Comparison of ENCODE assay signal across 8 cellular contexts in the genomic region with DNA sequence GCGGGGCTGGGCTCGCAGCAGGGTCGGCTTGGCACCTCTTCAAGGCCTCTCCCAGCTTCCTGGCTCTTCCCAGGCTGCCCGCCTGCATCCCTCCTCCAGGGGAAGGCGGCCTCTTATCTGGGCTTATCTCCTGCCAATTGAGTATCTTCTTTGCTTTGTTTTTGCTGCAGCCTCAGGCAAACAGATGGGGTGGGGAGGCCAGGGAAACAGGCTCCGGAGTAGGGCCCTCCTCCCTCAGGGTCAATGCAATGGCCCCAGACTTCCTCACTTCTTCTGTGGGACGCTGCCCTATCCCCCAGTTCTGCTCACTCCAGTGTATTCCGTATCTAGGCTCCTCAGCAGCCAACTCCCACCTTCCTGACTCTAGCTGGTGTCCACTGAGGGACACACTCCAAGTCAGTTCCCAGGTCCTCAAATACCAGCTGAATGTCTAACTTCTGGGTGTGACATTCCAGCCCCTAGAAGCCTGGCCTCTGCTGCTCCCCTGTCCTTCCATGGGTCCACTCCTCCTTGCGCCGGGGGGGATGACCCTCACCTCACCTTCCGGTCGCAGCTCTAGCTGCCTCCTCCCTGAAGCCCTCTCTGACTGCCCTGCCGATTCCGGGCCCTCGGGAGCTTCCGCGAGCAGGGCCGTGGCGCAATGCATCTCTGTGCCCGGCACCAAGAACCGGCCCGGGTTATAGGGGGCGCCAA. TPM values are rescaled to one million over a fixed set of nuclear protein-coding genes. Genes with fewer than 3 reads are reported as not detected.
A peak's percentile ranks its signal among the peaks of the same experiment; 100 is the strongest.
DNase-seq lines count a peak whose midpoint lies in the region; ATAC-seq, FAIRE-seq and TF ChIP-seq lines count a peak whose summit lies in the region.

No MANE protein-coding gene starts in this region.

- H3K9me3 Mint-ChIP-seq in Calu3 (ENCODE audit: low read depth, unreplicated experiment): no peaks in the 10 kb centered on the region
- no peaks in the 10 kb centered on the region for H3K9me3 Mint-ChIP-seq in T-helper 2 cell treated with Interferon-gamma antibody and Interleukin-4, amounts not matched to agents 5 μg/mL and 100 μg/mL, for 36 hours

- H2BK5ac ChIP-seq in H1 (ENCODE audit: low read depth, low read length): peak overlapping the region; percentile 81; the same call in 1 of the 2 replicates

- 0 out of 4 replicates have a peak, but pooled peaks cover 0 to 4% of the 10 kb centered on the region in 2 experiments for H3K79me2 ChIP-seq in H1 (ENCODE audit: control insufficient read depth in 1 of 2, insufficient read depth in 2 of 2, low read length in 2 of 2)

- H2BK12ac ChIP-seq in H1 (ENCODE audit: low read depth, low read length): no peak overlapping the region

- no peak for TF ChIP-seq CTCF in Calu3 (IDR thresholded peaks at IDR 0.05; ENCODE audit: unreplicated experiment)
- no peak for TF ChIP-seq CTCF in H1 (IDR thresholded peaks at IDR 0.05; ENCODE audit: control extremely low read depth in 1 of 3, insufficient read depth in 1 of 3, low read depth in 1 of 3, low read length in 3 of 3)

- H3K4ac ChIP-seq in H1 (replicated peaks; ENCODE audit: insufficient read length, low read depth, low read length): peak overlapping the region; percentile 19

- H2BK20ac ChIP-seq in H1 (ENCODE audit: low read length): no peak overlapping the region

- H2AFZ ChIP-seq in H1 (ENCODE audit: low read length): no peak overlapping the region

- no peak overlapping the region for H2AK5ac ChIP-seq in H1 (ENCODE audit: low read depth, low read length)

- peak; percentile 56 for DNase-seq in Calu3
- DNase-seq in T-helper 2 cell treated with Interferon-gamma antibody and Interleukin-4, amounts not matched to agents 5 μg/mL and 100 μg/mL, for 36 hours (ENCODE audit: low spot score): peak; percentile 58
- peak in 1 of 2 experiments; percentile 76 for DNase-seq in H1 (ENCODE audit: low read depth in 1 of 2, low spot score in 2 of 2)
- DNase-seq in middle frontal gyrus (ENCODE audit: extremely low spot score, low spot score): peak; percentile 7

- H3K4me2 ChIP-seq in H1 (ENCODE audit: insufficient read depth in 1 of 2, low read depth in 2 of 2, low read length in 2 of 2): peak overlapping the region; percentile 80 to 86

- H3K9ac ChIP-seq in HUES64 (ENCODE audit: low read depth, low read length) (peak overlapping the region; percentile 85), H1 (replicated peaks in 1 of 4; ENCODE audit: extremely low read depth in 1 of 4, low read depth in 3 of 4, low read length in 3 of 4) (peak overlapping the region; percentile 41 to 88 (median 73); a peak in 6 of 7 replicates)

- peaks cover 18% of the 10 kb centered on the region for H3K4me1 Mint-ChIP-seq in Calu3 (ENCODE audit: low read depth, unreplicated experiment)
- peaks cover 24% of the 10 kb centered on the region for H3K4me1 Mint-ChIP-seq in T-helper 2 cell treated with Interferon-gamma antibody and Interleukin-4, amounts not matched to agents 5 μg/mL and 100 μg/mL, for 36 hours (ENCODE audit: low read depth)

- peak overlapping the region; percentile 79 for H4K8ac ChIP-seq in H1 (ENCODE audit: extremely low read depth, insufficient read depth, low read length)

- peak overlapping the region; percentile 20; the same call in 1 of the 2 replicates for H2BK15ac ChIP-seq in H1 (ENCODE audit: low read length)

- H3K36me3 Mint-ChIP-seq in Calu3 (ENCODE audit: insufficient read depth, unreplicated experiment): peaks cover 60% of the 10 kb centered on the region
- H3K36me3 Mint-ChIP-seq in T-helper 2 cell treated with Interferon-gamma antibody and Interleukin-4, amounts not matched to agents 5 μg/mL and 100 μg/mL, for 36 hours (ENCODE audit: low read depth): peaks cover 7% of the 10 kb centered on the region

- no peak for TF ChIP-seq EP300 in H1 (IDR thresholded peaks at IDR 0.05; ENCODE audit: borderline replicate concordance in 1 of 2, low read depth in 2 of 2, low read length in 2 of 2)

- peak overlapping the region; percentile 94 for H3K4me3 Mint-ChIP-seq in Calu3 (ENCODE audit: low read depth, unreplicated experiment)
- peak overlapping the region; percentile 96 for H3K4me3 Mint-ChIP-seq in T-helper 2 cell treated with Interferon-gamma antibody and Interleukin-4, amounts not matched to agents 5 μg/mL and 100 μg/mL, for 36 hours

- peak overlapping the region; percentile 52 for H3K18ac ChIP-seq in H1 (ENCODE audit: extremely low read depth, low read length)

- CTCF ChIA-PET in Calu3 (lab: Charles Lee) (interaction anchor here (0.5 to 1.4 kb wide), 6 partner anchors 8 to 86 kb away, joined by 3 to 7 read pairs (median 4); partner anchors contain the start of genes ESRRA and FKBP2), H1 (lab: Charles Lee; ENCODE audit: partially characterized antibody) (interaction anchor here (0.9 to 13.7 kb wide), 12 partner anchors 13 to 84 kb away, joined by 3 to 168 read pairs (median 6); partner anchors contain the start of genes BAD, CATSPERZ, ESRRA and PLCB3)

- H3K23ac ChIP-seq in H1 (ENCODE audit: insufficient read length): no peak overlapping the region

- FAIRE-seq in H1 (lab: Jason Lieb, UNC): no peak

- H3K9me3 ChIP-seq in HUES64 (ENCODE audit: insufficient read depth, low read depth, low read length) (no peaks in the 10 kb centered on the region), H1 (ENCODE audit: insufficient read depth in 2 of 2, low read depth in 1 of 2, low read length in 1 of 2) (no peaks in the 10 kb centered on the region)

- ATAC-seq in GM19455 (IDR thresholded peaks at IDR 0.05; ENCODE audit: unreplicated experiment) (peak; percentile 13), HG03469 (IDR thresholded peaks at IDR 0.05; ENCODE audit: unreplicated experiment) (no peak)

- no peak overlapping the region for H2BK120ac ChIP-seq in H1 (replicated peaks; ENCODE audit: low read depth, low read length)

- peak overlapping the region; percentile 97 for H3K27ac Mint-ChIP-seq in Calu3 (ENCODE audit: unreplicated experiment)
- peak overlapping the region; percentile 96 for H3K27ac Mint-ChIP-seq in T-helper 2 cell treated with Interferon-gamma antibody and Interleukin-4, amounts not matched to agents 5 μg/mL and 100 μg/mL, for 36 hours

- no TSS peak for BruUV-seq in Calu3 (replicated peaks; lab: Mats Ljungman, UMichigan)

- peaks cover 4 to 5% of the 10 kb centered on the region in 2 experiments for H4K20me1 ChIP-seq in H1 (replicated peaks in 1 of 2; ENCODE audit: control insufficient read depth in 1 of 2, insufficient read depth in 2 of 2, low read length in 2 of 2)

- H3K56ac ChIP-seq in H1 (replicated peaks; ENCODE audit: insufficient read length, low read depth, low read length): peak overlapping the region; percentile 17

- TF ChIP-seq RAD21 in H1 (IDR thresholded peaks at IDR 0.05 in 1 of 2, conservative IDR thresholded peaks at IDR 0.05 in 1 of 2; ENCODE audit: low read depth in 2 of 2, low read length in 2 of 2): no peak

- H3K27ac ChIP-seq in HUES64 (ENCODE audit: low read depth, low read length) (peak overlapping the region; percentile 95), H1 (ENCODE audit: low read depth, low read length) (peak overlapping the region; percentile 13; the same call in 1 of the 2 replicates), temporal lobe (ENCODE audit: low read depth, low read length) (peak overlapping the region; percentile 93)

- TF ChIP-seq POLR2A in H1 (IDR thresholded peaks at IDR 0.05; ENCODE audit: control extremely low read depth in 1 of 2, low read depth in 2 of 2, low read length in 2 of 2): no peak

- H3K27me3 ChIP-seq in HUES64 (ENCODE audit: insufficient read depth, low read length) (no peaks in the 10 kb centered on the region), H1 (replicated peaks in 1 of 4; ENCODE audit: control insufficient read depth in 3 of 4, extremely low read depth in 1 of 4, insufficient read depth in 3 of 4, low read length in 3 of 4) (no peaks in the 10 kb centered on the region)

- intact Hi-C loops in Calu3 (cut with micrococcal nuclease; ENCODE audit: unreplicated experiment): no loop called here

- POLR2A ChIA-PET in H1 (lab: Charles Lee; ENCODE audit: partially characterized antibody): interaction anchor here (0.7 to 11.9 kb wide), 19 partner anchors 12 to 1418 kb away, joined by 3 to 352 read pairs (median 7); partner anchors contain the start of genes BAD, ESRRA, FERMT3 and FKBP2

- peaks cover 28% of the 10 kb centered on the region for H3K36me3 ChIP-seq in HUES64 (ENCODE audit: insufficient read depth, low read length)
- peaks cover 9 to 26% (median 15%) of the 10 kb centered on the region in 4 experiments for H3K36me3 ChIP-seq in H1 (ENCODE audit: control insufficient read depth in 2 of 4, insufficient read depth in 4 of 4, low read length in 3 of 4)

- peak overlapping the region; percentile 90 for H4K5ac ChIP-seq in H1 (ENCODE audit: insufficient read length, low read depth, low read length)

- H4K91ac ChIP-seq in H1 (replicated peaks; ENCODE audit: insufficient read length, low read length): no peak overlapping the region

- no peaks in the 10 kb centered on the region for H3K27me3 Mint-ChIP-seq in Calu3 (ENCODE audit: unreplicated experiment)
- H3K27me3 Mint-ChIP-seq in T-helper 2 cell treated with Interferon-gamma antibody and Interleukin-4, amounts not matched to agents 5 μg/mL and 100 μg/mL, for 36 hours (ENCODE audit: low read depth): no peaks in the 10 kb centered on the region

- H3K14ac ChIP-seq in H1 (ENCODE audit: insufficient read length): no peak overlapping the region

- H3K4me1 ChIP-seq in HUES64 (ENCODE audit: insufficient read depth, low read length) (peaks cover 7% of the 10 kb centered on the region; the same call in 1 of the 2 replicates), H1 (replicated peaks in 1 of 4; ENCODE audit: control insufficient read depth in 3 of 4, insufficient read depth in 4 of 4, low read length in 3 of 4) (peaks cover 0 to 11% (median 5%) of the 10 kb centered on the region in 4 experiments; a peak in 5 of 7 replicates)

- 21% methylated on average over 23 of the region's 23 CpGs for WGBS in HUES64
- WGBS in H1 (ENCODE audit: extremely low coverage in 1 of 2, insufficient coverage in 1 of 2, insufficient read length in 1 of 2, insufficient replicate concordance in 2 of 2, low coverage in 1 of 2, low lambda C conversion rate in 2 of 2, missing lambda C conversion rate in 1 of 2), 2 experiments: 47% methylated on average over 11 of the region's 23 CpGs; no CpG with 5 or more reads in 1 of the 2 experiments

- H3K79me1 ChIP-seq in H1 (ENCODE audit: low read depth, low read length): no peaks in the 10 kb centered on the region; the same call in 1 of the 2 replicates

- H3K4me3 ChIP-seq in HUES64 (ENCODE audit: low read length) (peak overlapping the region; percentile 86), H1 (ENCODE audit: extremely low read depth in 1 of 4, insufficient read depth in 2 of 4, low read depth in 3 of 4, low read length in 4 of 4) (peak overlapping the region; percentile 70 to 82 (median 80))

- peaks cover 4% of the 10 kb centered on the region for H3K23me2 ChIP-seq in H1 (ENCODE audit: low read depth, low read length)

RNA-seq across cellular contexts. Expression of gene BAD, which starts 15.6 kb away (rescaled TPM):
- total RNA-seq in Calu3 (2022) (30.2 and 33.6 TPM in 2 replicates), temporal lobe (35.9 TPM)
- polyA plus RNA-seq in HUES64 (2013, experiment 1 of 2): 22.6 TPM
- 24.0 TPM for polyA plus RNA-seq in HUES64 (2013, experiment 2 of 2)
- 23.1 and 25.3 TPM in 2 replicates for total RNA-seq in H1 (2021; fragmentation: NEBNext Ultra II Directional; extraction: Animal tissue kit (Norgen Biotek cat#: 25700))
- 33.7 and 38.4 TPM in 2 replicates for polyA plus RNA-seq in H1 (2011; rRNA removed)
- 33.2 TPM for polyA plus RNA-seq in H1 (2011; cell fraction: cytosol; rRNA removed)
- 23.2 TPM for polyA plus RNA-seq in H1 (2011; cell fraction: nucleus; rRNA removed)
- 16.5 to 26.6 TPM (median 24.0 TPM) in 4 replicates for polyA plus RNA-seq in H1 (2012, experiment 1 of 2)
- polyA plus RNA-seq in H1 (2012, experiment 2 of 2): 37.8 TPM
- polyA plus RNA-seq in H1 (2013, experiment 1 of 2): 17.6 TPM
- 18.1 TPM for polyA plus RNA-seq in H1 (2013, experiment 2 of 2)
- polyA minus RNA-seq in H1 (2011; rRNA and poly(A)+ RNA removed): 3.2 and 4.2 TPM in 2 replicates
- polyA minus RNA-seq in H1 (2011; cell fraction: cytosol; rRNA and poly(A)+ RNA removed): 7.0 TPM
- 14.7 TPM for polyA minus RNA-seq in H1 (2011; cell fraction: nucleus; rRNA and poly(A)+ RNA removed)

RNA-seq across cellular contexts. Expression of gene GPR137, which starts 16.8 kb away (rescaled TPM):
- total RNA-seq in Calu3 (2022): 33.3 and 37.0 TPM in 2 replicates
- polyA plus RNA-seq in HUES64 (2013, experiment 1 of 2): 25.3 TPM
- 25.2 TPM for polyA plus RNA-seq in HUES64 (2013, experiment 2 of 2)
- total RNA-seq in H1 (2021; fragmentation: NEBNext Ultra II Directional; extraction: Animal tissue kit (Norgen Biotek cat#: 25700)): 36.8 and 37.8 TPM in 2 replicates
- polyA plus RNA-seq in H1 (2011; rRNA removed): 36.2 and 55.5 TPM in 2 replicates
- 22.1 TPM for polyA plus RNA-seq in H1 (2011; cell fraction: cytosol; rRNA removed)
- polyA plus RNA-seq in H1 (2011; cell fraction: nucleus; rRNA removed): 90.5 TPM
- polyA plus RNA-seq in H1 (2012, experiment 1 of 2): 27.0 to 46.7 TPM (median 43.8 TPM) in 4 replicates
- 71.1 TPM for polyA plus RNA-seq in H1 (2012, experiment 2 of 2)
- 27.4 TPM for polyA plus RNA-seq in H1 (2013, experiment 1 of 2)
- polyA plus RNA-seq in H1 (2013, experiment 2 of 2): 25.2 TPM
- polyA minus RNA-seq in H1 (2011; rRNA and poly(A)+ RNA removed): 10.1 and 18.5 TPM in 2 replicates
- 15.6 TPM for polyA minus RNA-seq in H1 (2011; cell fraction: cytosol; rRNA and poly(A)+ RNA removed)
- 10.0 TPM for polyA minus RNA-seq in H1 (2011; cell fraction: nucleus; rRNA and poly(A)+ RNA removed)
- total RNA-seq in temporal lobe: 8.1 TPM

RNA-seq across cellular contexts. Expression of gene PLCB3, which starts 17.5 kb away (rescaled TPM):
- total RNA-seq in Calu3 (2022) (35.9 and 39.5 TPM in 2 replicates), temporal lobe (3.7 TPM)
- polyA plus RNA-seq in HUES64 (2013, experiment 1 of 2): 44.7 TPM
- polyA plus RNA-seq in HUES64 (2013, experiment 2 of 2): 41.8 TPM
- total RNA-seq in H1 (2021; fragmentation: NEBNext Ultra II Directional; extraction: Animal tissue kit (Norgen Biotek cat#: 25700)): 104 TPM in 2 replicates
- 47.2 and 70.6 TPM in 2 replicates for polyA plus RNA-seq in H1 (2011; rRNA removed)
- polyA plus RNA-seq in H1 (2011; cell fraction: cytosol; rRNA removed): 48.7 TPM
- 134 TPM for polyA plus RNA-seq in H1 (2011; cell fraction: nucleus; rRNA removed)
- polyA plus RNA-seq in H1 (2012, experiment 1 of 2): 50.8 to 85.0 TPM (median 76.3 TPM) in 4 replicates
- polyA plus RNA-seq in H1 (2012, experiment 2 of 2): 54.3 TPM
- polyA plus RNA-seq in H1 (2013, experiment 1 of 2): 54.2 TPM
- 53.1 TPM for polyA plus RNA-seq in H1 (2013, experiment 2 of 2)
- polyA minus RNA-seq in H1 (2011; rRNA and poly(A)+ RNA removed): 51.4 and 51.5 TPM in 2 replicates
- 50.2 TPM for polyA minus RNA-seq in H1 (2011; cell fraction: cytosol; rRNA and poly(A)+ RNA removed)
- polyA minus RNA-seq in H1 (2011; cell fraction: nucleus; rRNA and poly(A)+ RNA removed): 42.7 TPM

RNA-seq across cellular contexts. Expression of gene PPP1R14B, which starts 22.1 kb away (rescaled TPM):
- total RNA-seq in Calu3 (2022) (276 and 334 TPM in 2 replicates), temporal lobe (60.7 TPM)
- polyA plus RNA-seq in HUES64 (2013, experiment 1 of 2): 353 TPM
- 328 TPM for polyA plus RNA-seq in HUES64 (2013, experiment 2 of 2)
- total RNA-seq in H1 (2021; fragmentation: NEBNext Ultra II Directional; extraction: Animal tissue kit (Norgen Biotek cat#: 25700)): 418 and 419 TPM in 2 replicates
- polyA plus RNA-seq in H1 (2011; rRNA removed): 265 and 351 TPM in 2 replicates
- 355 TPM for polyA plus RNA-seq in H1 (2011; cell fraction: cytosol; rRNA removed)
- 372 TPM for polyA plus RNA-seq in H1 (2011; cell fraction: nucleus; rRNA removed)
- 364 to 529 TPM (median 400 TPM) in 4 replicates for polyA plus RNA-seq in H1 (2012, experiment 1 of 2)
- 509 TPM for polyA plus RNA-seq in H1 (2012, experiment 2 of 2)
- 524 TPM for polyA plus RNA-seq in H1 (2013, experiment 1 of 2)
- polyA plus RNA-seq in H1 (2013, experiment 2 of 2): 516 TPM
- polyA minus RNA-seq in H1 (2011; rRNA and poly(A)+ RNA removed): 47.0 and 71.7 TPM in 2 replicates
- polyA minus RNA-seq in H1 (2011; cell fraction: cytosol; rRNA and poly(A)+ RNA removed): 102 TPM
- polyA minus RNA-seq in H1 (2011; cell fraction: nucleus; rRNA and poly(A)+ RNA removed): 71.7 TPM

RNA-seq across cellular contexts. Expression of gene KCNK4, which starts 22.3 kb away (rescaled TPM):
- not detected in 2 replicates for total RNA-seq in Calu3 (2022)
- not detected for polyA plus RNA-seq in HUES64 (2013, experiment 1 of 2)
- polyA plus RNA-seq in HUES64 (2013, experiment 2 of 2): not detected
- total RNA-seq in H1 (2021; fragmentation: NEBNext Ultra II Directional; extraction: Animal tissue kit (Norgen Biotek cat#: 25700)): 0.19 TPM in 1 of 2 replicates, not detected in the other
- not detected in 2 replicates for polyA plus RNA-seq in H1 (2011; rRNA removed)
- not detected for polyA plus RNA-seq in H1 (2011; cell fraction: cytosol; rRNA removed)
- 0.33 TPM for polyA plus RNA-seq in H1 (2011; cell fraction: nucleus; rRNA removed)
- 0.12 to 0.18 TPM in 2 of 4 replicates, not detected in the others for polyA plus RNA-seq in H1 (2012, experiment 1 of 2)
- 0.12 TPM for polyA plus RNA-seq in H1 (2012, experiment 2 of 2)
- 0.16 TPM for polyA plus RNA-seq in H1 (2013, experiment 1 of 2)
- polyA plus RNA-seq in H1 (2013, experiment 2 of 2): 0.11 TPM
- polyA minus RNA-seq in H1 (2011; rRNA and poly(A)+ RNA removed): not detected in 2 replicates
- polyA minus RNA-seq in H1 (2011; cell fraction: cytosol; rRNA and poly(A)+ RNA removed): not detected
- not detected for polyA minus RNA-seq in H1 (2011; cell fraction: nucleus; rRNA and poly(A)+ RNA removed)
- 1.5 TPM for total RNA-seq in temporal lobe

Comparison
In these comparisons a context has a peak if more than half of its experiments do, and no peak if none do; other contexts are left out.
1. H3K27ac ChIP-seq: peak in every context shown above with its lines; median percentile 95 in HUES64; 93 in temporal lobe; 13 in H1.